Comparison of ENCODE assay signal across 11 cellular contexts in genomic region chr1:60874703-60875102, GRCh38.
A peak's percentile ranks its signal among the peaks of the same experiment; 100 is the strongest.
DNase-seq lines count a peak whose midpoint lies in the region; ATAC-seq, FAIRE-seq and TF ChIP-seq lines count a peak whose summit lies in the region.
"Had no signal": no experiment of that assay in that cellular context is flagged by ENCODE, and none has a peak within 500 bp of the region (broad histone marks: within the 10 kb centered on the region; RNA-seq: fewer than 3 reads in every experiment).

No MANE protein-coding gene starts in this region.

- H3K9me1 ChIP-seq in keratinocyte (ENCODE audit: control insufficient read depth, extremely low read depth, insufficient read depth, low read length) = no peaks in the 10 kb centered on the region

- intact Hi-C loops in adrenal gland (cut with DNase I) = no loop called here
- intact Hi-C loops in lower lobe of right lung (cut with DNase I) = no loop called here

- H3K4me2 ChIP-seq in keratinocyte (ENCODE audit: control insufficient read depth, extremely low read depth, insufficient read depth, low read depth, low read length) = no peak overlapping the region

- no peak overlapping the region for H3K27ac ChIP-seq in adrenal gland
- H3K27ac ChIP-seq in keratinocyte (ENCODE audit: control insufficient read depth, insufficient read depth, low read length) = no peak overlapping the region
- no peak overlapping the region for H3K27ac ChIP-seq in lower lobe of right lung

- peak; percentile 65 for FAIRE-seq in keratinocyte (lab: Jason Lieb, UNC)
- FAIRE-seq: HTR-8/SVneo had no signal

- no peaks in the 10 kb centered on the region for H3K9me3 ChIP-seq in adrenal gland (replicated peaks in 1 of 3)
- H3K9me3 ChIP-seq in keratinocyte (ENCODE audit: control insufficient read depth, low read depth, low read length) = no peaks in the 10 kb centered on the region
- no peaks in the 10 kb centered on the region for H3K9me3 ChIP-seq in lower lobe of right lung
- H3K9me3 ChIP-seq: Caco-2 had no signal

- TF ChIP-seq POLR2A in adrenal gland (IDR thresholded peaks at IDR 0.05) = no peak

- H3K36me3 ChIP-seq in adrenal gland (replicated peaks in 1 of 2) (no peaks in the 10 kb centered on the region), keratinocyte (ENCODE audit: control insufficient read depth in 2 of 2, extremely low read depth in 1 of 2, insufficient read depth in 2 of 2, low read length in 2 of 2) (no peaks in the 10 kb centered on the region), lower lobe of right lung (no peaks in the 10 kb centered on the region)

- DNase-seq in AG09319 (ENCODE audit: extremely low read depth, low read depth) = peak; percentile 4
- peak; percentile 21 for DNase-seq in HCEC 1CT
- DNase-seq in adrenal gland = peak in 5 of 7 donors; percentile 20 to 54 (median 30)
- DNase-seq in keratinocyte (ENCODE audit: low read depth, low spot score) = peak; percentile 19
- DNase-seq in NCI-H524 (lab: John Stamatoyannopoulos, UW) = no peak
- no peak for DNase-seq in T-helper 2 cell
- DNase-seq in cerebellar cortex (ENCODE audit: low spot score) = no peak
- DNase-seq in lower lobe of right lung = no peak
- DNase-seq: activated CD8-positive, alpha-beta memory T cell treated with anti-CD3 and anti-CD28 coated beads, Interleukin-2, amount 50 U/mL, for 48 hours; Caco-2 had no signal

- WGBS in adrenal gland, 4 donors = 64 to 74% (median 69%) methylated on average over 4 of the region's 4 CpGs

- no peak overlapping the region for H3K9ac ChIP-seq in keratinocyte (ENCODE audit: control insufficient read depth, extremely low read depth, insufficient read depth, low read length)

- no peaks in the 10 kb centered on the region for H4K20me1 ChIP-seq in keratinocyte (ENCODE audit: control insufficient read depth, extremely low read depth, insufficient read depth, low read length)

- TF ChIP-seq CTCF in AG09319 (IDR thresholded peaks at IDR 0.05; ENCODE audit: low read depth, low read length) = no peak
- TF ChIP-seq CTCF in adrenal gland (IDR thresholded peaks at IDR 0.05) = no peak
- TF ChIP-seq CTCF in keratinocyte (optimal IDR thresholded peaks at IDR 0.05 in 1 of 3, IDR thresholded peaks at IDR 0.05 in 1 of 3, conservative IDR thresholded peaks at IDR 0.05 in 1 of 3; ENCODE audit: extremely low read depth in 1 of 3, insufficient read depth in 2 of 3, low read length in 3 of 3) = no peak
- no peak for TF ChIP-seq CTCF in lower lobe of right lung (IDR thresholded peaks at IDR 0.05)

- dilution Hi-C loops in keratinocyte (cut with MboI; ENCODE audit: extremely low pct_ligation_motif_present, low sequenced_read_pairs) = no loop called here

- H3K4me3 ChIP-seq in adrenal gland = no peak overlapping the region
- H3K4me3 ChIP-seq in keratinocyte (ENCODE audit: control insufficient read depth in 2 of 3, extremely low read depth in 1 of 3, insufficient read depth in 2 of 3, low read depth in 1 of 3, low read length in 3 of 3) = no peak overlapping the region
- H3K4me3 ChIP-seq in lower lobe of right lung = no peak overlapping the region

- no peaks in the 10 kb centered on the region for H3K79me2 ChIP-seq in keratinocyte (ENCODE audit: control insufficient read depth, insufficient read depth, low read length)

- no peak for ATAC-seq in lower lobe of right lung

- H3K27me3 ChIP-seq in adrenal gland (no peaks in the 10 kb centered on the region), keratinocyte (ENCODE audit: control insufficient read depth, extremely low read depth, insufficient read depth, low read length) (no peaks in the 10 kb centered on the region), lower lobe of right lung (ENCODE audit: low read depth) (no peaks in the 10 kb centered on the region)

- no peak overlapping the region for H2AFZ ChIP-seq in keratinocyte (ENCODE audit: control insufficient read depth, low read length)

- H3K4me1 ChIP-seq in adrenal gland (replicated peaks in 1 of 2) (no peaks in the 10 kb centered on the region), keratinocyte (ENCODE audit: control insufficient read depth, extremely low read depth, insufficient read depth, low read length) (peaks cover 4% of the 10 kb centered on the region), lower lobe of right lung (no peaks in the 10 kb centered on the region)
- H3K4me1 ChIP-seq: Caco-2 had no signal

Comparison
In these comparisons a context has a peak if more than half of its experiments do, and no peak if none do; other contexts are left out.
1. DNase-seq: peak in AG09319 (single experiment), HCEC 1CT (single experiment), adrenal gland (5 of 7) and keratinocyte (single experiment); none in NCI-H524 (0 of 2), T-helper 2 cell (0 of 5), cerebellar cortex (single experiment) and lower lobe of right lung (single experiment).